In genomic region chr1:230105245-230105753, GRCh38 we compare ENCODE assay signal across 9 cellular contexts. TPM values are rescaled to one million over a fixed set of nuclear protein-coding genes. Genes with fewer than 3 reads are reported as not detected.
DNase-seq lines count a peak whose midpoint lies in the region; ATAC-seq, FAIRE-seq and TF ChIP-seq lines count a peak whose summit lies in the region.
"Had no signal": no experiment of that assay in that cellular context is flagged by ENCODE, and none has a peak within 500 bp of the region (broad histone marks: within the 10 kb centered on the region; RNA-seq: fewer than 3 reads in every experiment).

No MANE protein-coding gene starts in this region.

- H3K4me1 ChIP-seq in keratinocyte (ENCODE audit: control insufficient read depth, extremely low read depth, insufficient read depth, low read length) (peaks cover 35% of the 10 kb centered on the region), suprapubic skin (peaks cover 40% of the 10 kb centered on the region)

- H3K36me3 ChIP-seq in keratinocyte (ENCODE audit: control insufficient read depth in 2 of 2, extremely low read depth in 1 of 2, insufficient read depth in 2 of 2, low read length in 2 of 2) (peaks cover 5% of the 10 kb centered on the region in 2 experiments), suprapubic skin (no peaks in the 10 kb centered on the region)
- H3K36me3 ChIP-seq: BE2C had no signal

- no peaks in the 10 kb centered on the region for H3K9me3 ChIP-seq in keratinocyte (ENCODE audit: control insufficient read depth, low read depth, low read length)
- no peaks in the 10 kb centered on the region for H3K9me3 ChIP-seq in suprapubic skin
- H3K9me3 ChIP-seq: BE2C had no signal

- peaks cover 81% of the 10 kb centered on the region for H3K79me2 ChIP-seq in keratinocyte (ENCODE audit: control insufficient read depth, insufficient read depth, low read length)

- H3K4me3 ChIP-seq in keratinocyte (ENCODE audit: control insufficient read depth in 2 of 3, extremely low read depth in 1 of 3, insufficient read depth in 2 of 3, low read depth in 1 of 3, low read length in 3 of 3) (peak overlapping the region in 2 of 3 experiments; percentile 23 to 31), suprapubic skin (peak overlapping the region; percentile 3)

- H4K20me1 ChIP-seq in keratinocyte (ENCODE audit: control insufficient read depth, extremely low read depth, insufficient read depth, low read length) = peaks cover 13% of the 10 kb centered on the region

- H3K27ac Mint-ChIP-seq in activated T-cell treated with anti-CD3 and anti-CD28 coated beads, Interleukin-2, amount 50 U/mL, for 24 hours = peak overlapping the region; percentile 98
- H3K27ac Mint-ChIP-seq in activated CD8-positive, alpha-beta T cell treated with anti-CD3 and anti-CD28 coated beads, Interleukin-2, amount 10 ng/mL, durations not matched to agents 7 days and 5 days = peak overlapping the region; percentile 25
- H3K27ac Mint-ChIP-seq in glutamatergic neuron (ENCODE audit: unreplicated experiment) = no peak overlapping the region

- peaks cover 10% of the 10 kb centered on the region for H3K9me1 ChIP-seq in keratinocyte (ENCODE audit: control insufficient read depth, extremely low read depth, insufficient read depth, low read length)

- no peak for TF ChIP-seq EP300 in suprapubic skin (IDR thresholded peaks at IDR 0.05)

- WGBS in suprapubic skin = 81% methylated on average over 12 of the region's 12 CpGs

- peaks cover 57% of the 10 kb centered on the region for H3K36me3 Mint-ChIP-seq in activated T-cell treated with anti-CD3 and anti-CD28 coated beads, Interleukin-2, amount 50 U/mL, for 24 hours (ENCODE audit: low read depth)
- H3K36me3 Mint-ChIP-seq in activated CD8-positive, alpha-beta T cell treated with anti-CD3 and anti-CD28 coated beads, Interleukin-2, amount 10 ng/mL, durations not matched to agents 7 days and 5 days (ENCODE audit: low read depth) = peaks cover 2% of the 10 kb centered on the region
- no peaks in the 10 kb centered on the region for H3K36me3 Mint-ChIP-seq in glutamatergic neuron (ENCODE audit: unreplicated experiment)

- FAIRE-seq in keratinocyte (lab: Jason Lieb, UNC) = no peak

- H3K4me3 Mint-ChIP-seq in activated T-cell treated with anti-CD3 and anti-CD28 coated beads, Interleukin-2, amount 50 U/mL, for 24 hours = peak overlapping the region; percentile 73
- H3K4me3 Mint-ChIP-seq in activated CD8-positive, alpha-beta T cell treated with anti-CD3 and anti-CD28 coated beads, Interleukin-2, amount 10 ng/mL, durations not matched to agents 7 days and 5 days = no peak overlapping the region
- H3K4me3 Mint-ChIP-seq in glutamatergic neuron (ENCODE audit: unreplicated experiment) = no peak overlapping the region

- CTCF ChIA-PET in activated CD8-positive, alpha-beta T cell treated with anti-CD3 and anti-CD28 coated beads, Interleukin-2, amount 10 ng/mL, durations not matched to agents 7 days and 5 days (lab: Charles Lee) = interaction anchor here (1.3 to 1.5 kb wide), 2 partner anchors 15 to 444 kb away, joined by 3 to 7 read pairs; no protein-coding TSS in a partner anchor

- no peak for DNase-seq in activated T-cell treated with anti-CD3 and anti-CD28 coated beads, Interleukin-2, amount 50 U/mL, for 24 hours
- no peak for DNase-seq in activated T-cell treated with anti-CD3 and anti-CD28 coated beads, Interleukin-2, amount 50 U/mL, for 48 hours
- no peak for DNase-seq in activated CD8-positive, alpha-beta T cell treated with anti-CD3 and anti-CD28 coated beads, Interleukin-2, amount 10 ng/mL, durations not matched to agents 7 days and 5 days
- DNase-seq in keratinocyte (ENCODE audit: low read depth, low spot score) (no peak), suprapubic skin (ENCODE audit: low spot score in 2 of 2) (no peak), glutamatergic neuron (no peak)

- POLR2A ChIA-PET in activated CD8-positive, alpha-beta T cell treated with anti-CD3 and anti-CD28 coated beads, Interleukin-2, amount 10 ng/mL, durations not matched to agents 7 days and 5 days (lab: Charles Lee) = no interaction called here

- H3K27ac ChIP-seq in keratinocyte (ENCODE audit: control insufficient read depth, insufficient read depth, low read length) (peak overlapping the region; percentile 69), suprapubic skin (peak overlapping the region; percentile 66)

- H3K27me3 ChIP-seq in keratinocyte (ENCODE audit: control insufficient read depth, extremely low read depth, insufficient read depth, low read length) (no peaks in the 10 kb centered on the region), suprapubic skin (no peaks in the 10 kb centered on the region)
- H3K27me3 ChIP-seq: BE2C had no signal

- ATAC-seq in activated CD8-positive, alpha-beta T cell treated with anti-CD3 and anti-CD28 coated beads, Interleukin-2, amount 10 ng/mL, durations not matched to agents 7 days and 5 days = no peak
- ATAC-seq in HG02885 (IDR thresholded peaks at IDR 0.05; ENCODE audit: poor library complexity, unreplicated experiment) = no peak
- no peak for ATAC-seq in HG02884 (IDR thresholded peaks at IDR 0.05; ENCODE audit: unreplicated experiment)

- peaks cover 96% of the 10 kb centered on the region for H3K4me1 Mint-ChIP-seq in activated T-cell treated with anti-CD3 and anti-CD28 coated beads, Interleukin-2, amount 50 U/mL, for 24 hours (ENCODE audit: low read depth)
- peaks cover 78% of the 10 kb centered on the region for H3K4me1 Mint-ChIP-seq in activated CD8-positive, alpha-beta T cell treated with anti-CD3 and anti-CD28 coated beads, Interleukin-2, amount 10 ng/mL, durations not matched to agents 7 days and 5 days (ENCODE audit: low read depth)
- peaks cover 40% of the 10 kb centered on the region for H3K4me1 Mint-ChIP-seq in glutamatergic neuron (ENCODE audit: low read depth, unreplicated experiment)

- dilution Hi-C loops in keratinocyte (cut with MboI; ENCODE audit: extremely low pct_ligation_motif_present, low sequenced_read_pairs) = no loop called here

- H3K9ac ChIP-seq in keratinocyte (ENCODE audit: control insufficient read depth, extremely low read depth, insufficient read depth, low read length) = peak overlapping the region; percentile 47

- no peak overlapping the region for H2AFZ ChIP-seq in keratinocyte (ENCODE audit: control insufficient read depth, low read length)

- H3K4me2 ChIP-seq in keratinocyte (ENCODE audit: control insufficient read depth, extremely low read depth, insufficient read depth, low read depth, low read length) = peak overlapping the region; percentile 77

- no peaks in the 10 kb centered on the region for H3K27me3 Mint-ChIP-seq in activated T-cell treated with anti-CD3 and anti-CD28 coated beads, Interleukin-2, amount 50 U/mL, for 24 hours
- no peaks in the 10 kb centered on the region for H3K27me3 Mint-ChIP-seq in activated CD8-positive, alpha-beta T cell treated with anti-CD3 and anti-CD28 coated beads, Interleukin-2, amount 10 ng/mL, durations not matched to agents 7 days and 5 days (ENCODE audit: low read depth)
- H3K27me3 Mint-ChIP-seq in glutamatergic neuron (ENCODE audit: unreplicated experiment) = peaks cover 6% of the 10 kb centered on the region

- TF ChIP-seq CTCF in keratinocyte (optimal IDR thresholded peaks at IDR 0.05 in 1 of 3, IDR thresholded peaks at IDR 0.05 in 1 of 3, conservative IDR thresholded peaks at IDR 0.05 in 1 of 3; ENCODE audit: extremely low read depth in 1 of 3, insufficient read depth in 2 of 3, low read length in 3 of 3) (no peak), suprapubic skin (IDR thresholded peaks at IDR 0.05) (no peak), glutamatergic neuron (IDR thresholded peaks at IDR 0.05; ENCODE audit: partially characterized antibody, unreplicated experiment) (no peak)

- no peak for TF ChIP-seq POLR2A in suprapubic skin (IDR thresholded peaks at IDR 0.05)

- H3K9me3 Mint-ChIP-seq in activated T-cell treated with anti-CD3 and anti-CD28 coated beads, Interleukin-2, amount 50 U/mL, for 24 hours = no peaks in the 10 kb centered on the region
- no peaks in the 10 kb centered on the region for H3K9me3 Mint-ChIP-seq in activated CD8-positive, alpha-beta T cell treated with anti-CD3 and anti-CD28 coated beads, Interleukin-2, amount 10 ng/mL, durations not matched to agents 7 days and 5 days (ENCODE audit: insufficient read depth)
- H3K9me3 Mint-ChIP-seq in glutamatergic neuron (ENCODE audit: unreplicated experiment) = no peaks in the 10 kb centered on the region

RNA-seq across cellular contexts. Expression of gene GALNT2, which starts 38.3 kb away (rescaled TPM):
- 10 to 100 TPM; 20.7 to 21.2 TPM for total RNA-seq in activated CD8-positive, alpha-beta T cell treated with anti-CD3 and anti-CD28 coated beads, Interleukin-2, amount 10 ng/mL, durations not matched to agents 7 days and 5 days
- 58.8 to 106 TPM (median 61.7 TPM) in 3 replicates for polyA plus RNA-seq in keratinocyte
- 18.4 TPM for polyA plus RNA-seq in keratinocyte (2011; ENCODE audit: low read depth)
- 34.0 and 45.9 TPM in 2 replicates for polyA plus RNA-seq in keratinocyte (2011; cell fraction: cytosol; rRNA removed)
- 193 and 203 TPM in 2 replicates for polyA plus RNA-seq in keratinocyte (2011; cell fraction: nucleus; rRNA removed)
- 36.1 and 114 TPM in 2 replicates for polyA plus RNA-seq in keratinocyte (2012; ENCODE audit: low replicate concordance)
- polyA minus RNA-seq in keratinocyte = 68.8 to 84.1 TPM (median 73.4 TPM) in 3 replicates
- polyA minus RNA-seq in keratinocyte (2011; cell fraction: cytosol; rRNA and poly(A)+ RNA removed) = 80.0 TPM
- polyA minus RNA-seq in keratinocyte (2011; cell fraction: nucleus; rRNA and poly(A)+ RNA removed) = 166 and 226 TPM in 2 replicates
- total RNA-seq in suprapubic skin (10 to 100 TPM; 24.1 to 40.2 (median 36.4) TPM), glutamatergic neuron (ENCODE audit: unreplicated experiment) (35.2 TPM)
